ENCODE assay signal across 8 cellular contexts in the genomic region with DNA sequence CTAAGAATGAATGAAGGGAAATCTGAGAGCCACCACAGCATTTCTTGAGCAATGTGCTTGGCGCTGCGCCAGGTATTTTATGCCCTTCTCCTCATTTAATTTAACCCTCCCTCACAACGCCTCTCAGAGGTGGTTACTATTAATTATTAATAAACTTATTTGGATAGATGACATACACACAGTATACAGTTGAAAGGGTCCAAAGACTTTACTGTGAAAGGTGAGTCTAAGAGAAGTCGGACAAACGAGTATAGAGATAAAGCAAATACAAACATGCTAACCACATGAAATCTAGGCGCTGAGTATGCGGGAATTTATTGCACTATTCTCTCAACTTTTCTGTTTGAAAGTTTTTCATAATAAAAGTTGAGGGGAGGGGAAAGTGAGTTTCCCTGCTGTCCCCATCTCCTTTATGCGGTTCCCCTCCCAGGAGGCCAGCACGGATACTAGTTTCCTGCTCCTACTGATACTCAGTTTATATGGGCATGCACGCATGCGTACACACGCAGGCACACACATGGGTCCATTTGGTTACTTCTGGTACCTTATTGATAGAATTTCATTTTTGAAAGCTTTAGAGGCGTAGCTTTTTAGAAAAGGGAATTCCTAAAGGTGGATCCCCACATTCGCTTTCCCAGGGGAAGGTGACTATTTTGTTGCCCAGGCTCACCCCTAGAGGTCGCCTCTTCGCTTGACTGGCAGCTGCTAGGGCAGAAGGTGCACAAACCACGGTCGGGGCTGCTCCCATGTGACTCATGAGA. TPM values are rescaled to one million over a fixed set of nuclear protein-coding genes. Genes with fewer than 3 reads are reported as not detected.
DNase-seq lines count a peak whose midpoint lies in the region; ATAC-seq and TF ChIP-seq lines count a peak whose summit lies in the region.

No MANE protein-coding gene starts in this region.

- intact Hi-C loops in testis (cut with DNase I; ENCODE audit: low total_unique reads) = no loop called here

- no peaks in the 10 kb centered on the region for H3K36me3 ChIP-seq in HUES48 (ENCODE audit: control insufficient read depth, insufficient read depth, low read length)
- H3K36me3 ChIP-seq in testis (ENCODE audit: low read depth, missing control alignments) = no peaks in the 10 kb centered on the region

- peak; percentile 32 for ATAC-seq in GM19468 (IDR thresholded peaks at IDR 0.05; ENCODE audit: extremely low read depth, unreplicated experiment)
- peak; percentile 98 for ATAC-seq in foreskin keratinocyte

- H3K4me3 ChIP-seq in HUES48 (ENCODE audit: low read depth, low read length) = no peak overlapping the region
- no peak overlapping the region for H3K4me3 ChIP-seq in testis

- no peak for TF ChIP-seq POLR2A in testis (IDR thresholded peaks at IDR 0.05)

- H3K4me1 ChIP-seq in HUES48 (ENCODE audit: control insufficient read depth, insufficient read depth, low read length) = peaks cover 5% of the 10 kb centered on the region
- H3K4me1 ChIP-seq in foreskin keratinocyte = no peaks in the 10 kb centered on the region
- H3K4me1 ChIP-seq in testis = peaks cover 6% of the 10 kb centered on the region

- TF ChIP-seq CTCF in RWPE1 (conservative IDR thresholded peaks at IDR 0.05; ENCODE audit: low read depth) (peak; percentile 95), foreskin keratinocyte (conservative IDR thresholded peaks at IDR 0.05) (peak; percentile 96), testis (IDR thresholded peaks at IDR 0.05) (peak in 2 of 3 experiments; percentile 47 to 60)

- POLR2A ChIA-PET in RWPE1 (lab: Yijun Ruan, JAX; ENCODE audit: low non-redundant PET) = no interaction called here

- H3K9ac ChIP-seq in HUES48 (ENCODE audit: low read depth, low read length) = no peak overlapping the region

- H3K27ac ChIP-seq in HUES48 (ENCODE audit: low read depth, low read length) (peak overlapping the region; percentile 57), RWPE1 (peak overlapping the region; percentile 70), foreskin keratinocyte (no peak overlapping the region), testis (no peak overlapping the region)

- no peaks in the 10 kb centered on the region for H3K9me3 ChIP-seq in HUES48 (ENCODE audit: control insufficient read depth, insufficient read depth, low read length)
- H3K9me3 ChIP-seq in testis = no peaks in the 10 kb centered on the region

- DNase-seq in COR-L47 (lab: John Stamatoyannopoulos, UW) (peak; percentile 56), RWPE1 (ENCODE audit: low spot score) (peak; percentile 86), foreskin keratinocyte (peak; percentile 67 to 81), occipital lobe (lab: John Stamatoyannopoulos, UW) (peak; percentile 70), testis (peak; percentile 75)
- peak; percentile 88 for DNase-seq in activated effector memory CD4-positive, alpha-beta T cell treated with anti-CD3 and anti-CD28 coated beads, Interleukin-2, amount 50 U/mL, for 16 hours

- CTCF ChIA-PET in RWPE1 (lab: Yijun Ruan, JAX) = interaction anchor here (0.6 to 1.3 kb wide), 10 partner anchors 9 to 419 kb away, joined by 3 to 9 read pairs (median 4); no protein-coding TSS in a partner anchor

- 21 to 34% methylated on average over 18 of the region's 18 CpGs for WGBS in testis, 2 donors

- H3K27me3 ChIP-seq in HUES48 (ENCODE audit: control insufficient read depth, insufficient read depth, low read length) (no peaks in the 10 kb centered on the region), foreskin keratinocyte (no peaks in the 10 kb centered on the region), testis (no peaks in the 10 kb centered on the region)

RNA-seq across cellular contexts. Expression of a gene that starts 28.5 kb away (rescaled TPM):
- total RNA-seq in foreskin keratinocyte (7.9 and 8.7 TPM in 2 replicates), occipital lobe (31.7 TPM), testis (10 to 100 TPM; 14.9 to 19.8 TPM)
- polyA plus RNA-seq in foreskin keratinocyte (5.8 and 8.3 TPM in 2 replicates), testis (ENCODE audit: insufficient read depth, low read depth, low replicate concordance) (9.5 TPM)

RNA-seq across cellular contexts. Expression of a gene that starts 29.7 kb away (rescaled TPM):
- total RNA-seq in foreskin keratinocyte (69.0 and 72.7 TPM in 2 replicates), occipital lobe (52.1 TPM), testis (100 to 1,000 TPM in 1 of 2 donors, 10 to 100 TPM in 1; 98.0 to 126 TPM)
- polyA plus RNA-seq in foreskin keratinocyte (66.1 and 68.4 TPM in 2 replicates), testis (ENCODE audit: insufficient read depth, low read depth, low replicate concordance) (94.0 TPM)

Comparison
In these comparisons a context has a peak if more than half of its experiments do, and no peak if none do; other contexts are left out.
1. H3K27ac ChIP-seq: peak in HUES48 (single experiment) and RWPE1 (single experiment); none in foreskin keratinocyte (single experiment) and testis (0 of 2).
2. Peak in every context shown above with its lines, with median percentiles within 50 percentile points of each other: DNase-seq and CTCF ChIP-seq.